Comparison of ENCODE assay signal across 1 cellular context in the genomic region with DNA sequence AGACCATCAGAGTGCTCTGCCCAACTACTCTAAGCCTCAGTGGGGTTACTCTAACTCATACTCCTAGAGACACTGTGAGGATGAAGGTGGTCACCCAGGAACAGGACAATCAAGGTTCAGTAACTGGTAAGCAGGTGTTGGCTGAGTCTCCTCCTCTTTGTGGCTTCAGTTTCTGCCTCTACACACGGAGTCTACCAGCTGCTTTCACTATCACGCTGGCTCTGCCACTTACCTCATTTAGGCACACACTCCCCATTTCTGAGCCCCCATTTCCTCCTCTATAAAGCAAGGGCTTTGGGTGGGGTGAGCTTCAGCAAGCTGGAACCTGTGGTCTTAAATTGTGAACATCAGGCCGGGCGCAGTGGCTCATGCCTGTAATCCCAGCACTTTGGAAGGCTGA.
TF ChIP-seq lines count a peak whose summit lies in the region.

No MANE protein-coding gene starts in this region.

TF ChIP-seq in HepG2, 621 proteins besides CTCF, POLR2A, EP300 and RAD21:
- TF ChIP-seq ZSCAN29 (CRISPR knock-in tag; conservative IDR thresholded peaks at IDR 0.05) (no peak), ZNF234 (CRISPR knock-in tag; conservative IDR thresholded peaks at IDR 0.05) (no peak), ZKSCAN5 (CRISPR knock-in tag; IDR thresholded peaks at IDR 0.05) (no peak), ZNF607 (CRISPR knock-in tag; IDR thresholded peaks at IDR 0.05; ENCODE audit: borderline replicate concordance) (no peak), CREB3 (CRISPR knock-in tag; IDR thresholded peaks at IDR 0.05) (no peak), MBNL3 (CRISPR knock-in tag; conservative IDR thresholded peaks at IDR 0.05) (no peak), ELF1 (CRISPR knock-in tag; IDR thresholded peaks at IDR 0.05) (no peak), SMARCE1 (IDR thresholded peaks at IDR 0.05; ENCODE audit: borderline replicate concordance) (no peak), TRIM24 (CRISPR knock-in tag; IDR thresholded peaks at IDR 0.05) (no peak)
